20 cellular contexts compared by ENCODE assay signal in genomic region chr6:24905485-24905884, GRCh38. TPM values are rescaled to one million over a fixed set of nuclear protein-coding genes. Genes with fewer than 3 reads are reported as not detected.
DNase-seq lines count a peak whose midpoint lies in the region; ATAC-seq and TF ChIP-seq lines count a peak whose summit lies in the region.
"Had no signal": no experiment of that assay in that cellular context is flagged by ENCODE, and none has a peak within 500 bp of the region (broad histone marks: within the 10 kb centered on the region; RNA-seq: fewer than 3 reads in every experiment).

No MANE protein-coding gene starts in this region.

- H3K36me3 ChIP-seq in breast epithelium, result no peaks in the 10 kb centered on the region
- H3K36me3 ChIP-seq in uterus, result no peaks in the 10 kb centered on the region
- H3K36me3 ChIP-seq in mesendoderm (ENCODE audit: control insufficient read depth, insufficient read depth, low read length), result no peaks in the 10 kb centered on the region
- H3K36me3 ChIP-seq: right atrium auricular region, tibial nerve had no signal

- H4K8ac ChIP-seq in mesendoderm (ENCODE audit: low read depth, low read length), result no peak overlapping the region

- H2BK15ac ChIP-seq in mesendoderm (replicated peaks; ENCODE audit: low read depth), result no peak overlapping the region

- H3K4ac ChIP-seq in mesendoderm (ENCODE audit: low read depth, low read length), result no peak overlapping the region

- no TSS peak for BruUV-seq in MCF 10A (replicated peaks; lab: Mats Ljungman, UMichigan)

- no peaks in the 10 kb centered on the region for H3K79me2 ChIP-seq in mesendoderm (ENCODE audit: control insufficient read depth, insufficient read depth, low read length)

- ATAC-seq in T-cell (replicated peaks in 1 of 4) (no peak), memory B cell (ENCODE audit: low read depth) (no peak)
- ATAC-seq: SK-N-SH treated with all-trans-retinoic acid at 6 μM for 48 hours had no signal

- H3K27ac Mint-ChIP-seq in MCF 10A (ENCODE audit: low read depth, unreplicated experiment), result no peak overlapping the region
- peak overlapping the region; percentile 68 to 77 for H3K27ac Mint-ChIP-seq in T-cell
- peak overlapping the region; percentile 69 for H3K27ac Mint-ChIP-seq in memory B cell
- H3K27ac Mint-ChIP-seq: mesothelial cell of epicardium had no signal

- peak overlapping the region; percentile 36 to 37 for H3K27ac ChIP-seq in breast epithelium
- H3K27ac ChIP-seq in uterus, result peak overlapping the region; percentile 97 to 98
- no peak overlapping the region for H3K27ac ChIP-seq in mesendoderm (ENCODE audit: low read depth, low read length)
- H3K27ac ChIP-seq: right atrium auricular region, RWPE1, tibial nerve had no signal

- no peak overlapping the region for H3K18ac ChIP-seq in mesendoderm (ENCODE audit: low read length)

- intact Hi-C loops in breast epithelium (cut with DNase I; ENCODE audit: low total_unique reads), result no loop called here
- intact Hi-C loops in MCF 10A (cut with micrococcal nuclease), result no loop called here
- intact Hi-C loops in uterus (cut with DNase I; ENCODE audit: low total_unique reads), result no loop called here

- H3K23ac ChIP-seq in mesendoderm (ENCODE audit: low read length), result no peak overlapping the region

- CTCF ChIA-PET in MCF 10A (lab: Yijun Ruan, JAX), result interaction anchor here (0.5 to 1.7 kb wide), 5 partner anchors 14 to 432 kb away, joined by 3 to 7 read pairs (median 3); no protein-coding TSS in a partner anchor
- CTCF ChIA-PET in T-cell (lab: Charles Lee), result interaction anchor here (0.5 to 2.1 kb wide), 8 partner anchors 13 to 1271 kb away, joined by 3 to 9 read pairs (median 3); no protein-coding TSS in a partner anchor

- H3K9me3 ChIP-seq in breast epithelium (no peaks in the 10 kb centered on the region), uterus (no peaks in the 10 kb centered on the region)
- H3K9me3 ChIP-seq: right atrium auricular region had no signal

- no peak overlapping the region for H2AK5ac ChIP-seq in mesendoderm (ENCODE audit: low read length)

- H3K36me3 Mint-ChIP-seq in MCF 10A (ENCODE audit: insufficient read depth, unreplicated experiment), result no peaks in the 10 kb centered on the region
- H3K36me3 Mint-ChIP-seq in T-cell, result peaks cover 91% of the 10 kb centered on the region
- H3K36me3 Mint-ChIP-seq in memory B cell, result peaks cover 67% of the 10 kb centered on the region
- H3K36me3 Mint-ChIP-seq: mesothelial cell of epicardium had no signal

- no peak overlapping the region for H3K56ac ChIP-seq in mesendoderm (ENCODE audit: low read length)

- POLR2A ChIA-PET in MCF 10A (lab: Yijun Ruan, JAX), result no interaction called here
- POLR2A ChIA-PET in T-cell (lab: Charles Lee), result interaction anchor here in 1 of 2 donors (1.4 kb wide), 1 partner anchor 31 kb away, joined by 3 read pairs; the partner anchor contains the start of gene RIPOR2

- no peak overlapping the region for H3K4me2 ChIP-seq in mesendoderm (ENCODE audit: low read length)

- H2BK120ac ChIP-seq in mesendoderm (ENCODE audit: low read depth, low read length), result no peak overlapping the region

- H2BK5ac ChIP-seq in mesendoderm (ENCODE audit: low read length), result no peak overlapping the region

- H3K79me1 ChIP-seq in mesendoderm (ENCODE audit: low read length), result no peaks in the 10 kb centered on the region

- DNase-seq in breast epithelium (ENCODE audit: low spot score in 2 of 2), result no peak
- DNase-seq in MCF 10A (ENCODE audit: unreplicated experiment), result no peak
- DNase-seq in T-cell, result no peak
- no peak for DNase-seq in memory B cell (ENCODE audit: low spot score in 2 of 2)
- DNase-seq in uterus, result peak in 1 of 2 donors; percentile 44
- DNase-seq in NCI-H2029 (lab: John Stamatoyannopoulos, UW), result no peak
- no peak for DNase-seq in mesendoderm
- DNase-seq in glomerular visceral epithelial cell (ENCODE audit: extremely low spot score), result no peak
- DNase-seq: activated CD4-positive, alpha-beta T cell treated with anti-CD3 and anti-CD28 coated beads, Interleukin-2, amount 10 ng/mL, durations not matched to agents 7 days and 5 days; activated T-cell treated with anti-CD3 and anti-CD28 coated beads for 4 hours; erythroblast; KG1; NCI-H1930; stimulated activated CD4-positive, alpha-beta T cell treated with anti-CD3 and anti-CD28 coated beads, Interleukin-15, amount 100 ng/mL, for 24 hours; stimulated activated naive CD4-positive, alpha-beta T cell had no signal

- H4K5ac ChIP-seq in mesendoderm (ENCODE audit: low read length), result no peak overlapping the region

- peaks cover 0 to 2% of the 10 kb centered on the region in 2 donors for H3K4me1 ChIP-seq in breast epithelium
- H3K4me1 ChIP-seq in uterus, result peaks cover 0 to 5% of the 10 kb centered on the region in 2 donors
- no peaks in the 10 kb centered on the region for H3K4me1 ChIP-seq in mesendoderm (ENCODE audit: control insufficient read depth, low read depth, low read length)

- WGBS in mesendoderm (ENCODE audit: extremely low coverage, insufficient coverage, low lambda C conversion rate), result no CpG with 5 or more reads among the region's 3 CpGs

- no peaks in the 10 kb centered on the region for H3K27me3 Mint-ChIP-seq in MCF 10A (ENCODE audit: insufficient read depth, unreplicated experiment)
- no peaks in the 10 kb centered on the region for H3K27me3 Mint-ChIP-seq in T-cell
- H3K27me3 Mint-ChIP-seq in memory B cell, result no peaks in the 10 kb centered on the region
- H3K27me3 Mint-ChIP-seq: activated CD4-positive, alpha-beta T cell treated with anti-CD3 and anti-CD28 coated beads, Interleukin-2, amount 10 ng/mL, durations not matched to agents 7 days and 5 days had no signal

- H3K9me3 Mint-ChIP-seq in MCF 10A (ENCODE audit: unreplicated experiment) (peaks cover 9% of the 10 kb centered on the region), T-cell (peaks cover 0 to 6% (median 0%) of the 10 kb centered on the region in 3 donors), memory B cell (no peaks in the 10 kb centered on the region)

- no peak overlapping the region for H3K4me3 Mint-ChIP-seq in MCF 10A (ENCODE audit: unreplicated experiment)
- peak overlapping the region in 1 of 3 donors; percentile 34 for H3K4me3 Mint-ChIP-seq in T-cell
- H3K4me3 Mint-ChIP-seq in memory B cell, result no peak overlapping the region
- H3K4me3 Mint-ChIP-seq: activated CD4-positive, alpha-beta T cell treated with anti-CD3 and anti-CD28 coated beads, Interleukin-2, amount 10 ng/mL, durations not matched to agents 7 days and 5 days; mesothelial cell of epicardium had no signal

- no peak overlapping the region for H3K4me3 ChIP-seq in breast epithelium
- H3K4me3 ChIP-seq in uterus, result no peak overlapping the region
- no peak overlapping the region for H3K4me3 ChIP-seq in mesendoderm (ENCODE audit: low read length)
- H3K4me3 ChIP-seq: right atrium auricular region, tibial nerve had no signal

- H3K27me3 ChIP-seq in breast epithelium, result no peaks in the 10 kb centered on the region
- H3K27me3 ChIP-seq in uterus, result no peaks in the 10 kb centered on the region
- H3K27me3 ChIP-seq in mesendoderm (ENCODE audit: insufficient read depth, low read length, poor library complexity), result no peaks in the 10 kb centered on the region
- H3K27me3 ChIP-seq: right atrium auricular region, tibial nerve had no signal

- H3K4me1 Mint-ChIP-seq in MCF 10A (ENCODE audit: insufficient read depth, unreplicated experiment) (peaks cover 22% of the 10 kb centered on the region), T-cell (peaks cover 98 to 100% (median 99%) of the 10 kb centered on the region in 3 donors), memory B cell (peaks cover 76% of the 10 kb centered on the region)

- TF ChIP-seq CTCF in breast epithelium (IDR thresholded peaks at IDR 0.05) (peak in 1 of 3 donors; percentile 17), MCF 10A (IDR thresholded peaks at IDR 0.05; ENCODE audit: unreplicated experiment) (no peak), uterus (IDR thresholded peaks at IDR 0.05) (no peak)

- no peak overlapping the region for H3K9ac ChIP-seq in mesendoderm (ENCODE audit: low read length)

- TF ChIP-seq POLR2A in breast epithelium (IDR thresholded peaks at IDR 0.05) (no peak), uterus (IDR thresholded peaks at IDR 0.05) (no peak)

RNA-seq across cellular contexts. Expression of gene RIPOR2, which starts 30.3 kb away (rescaled TPM):
- total RNA-seq in breast epithelium, result 10 to 100 TPM; 13.8 to 70.5 (median 29.2) TPM
- 3.5 and 4.9 TPM in 2 replicates for total RNA-seq in MCF 10A (2022)
- total RNA-seq in T-cell, result 100 to 1,000 TPM; 381 to 480 (median 441) TPM
- 100 to 1,000 TPM in 2 of 4 donors, 10 to 100 TPM in 2; 29.0 to 106 (median 80.4) TPM for total RNA-seq in uterus
- polyA plus RNA-seq in mesendoderm (2013, experiment 1 of 2), result 2.4 TPM
- polyA plus RNA-seq in mesendoderm (2013, experiment 2 of 2), result 2.5 TPM
